Comparison of ENCODE assay signal across 13 cellular contexts in genomic region chr3:82496890-82497560, GRCh38.
DNase-seq lines count a peak whose midpoint lies in the region; FAIRE-seq and TF ChIP-seq lines count a peak whose summit lies in the region.
"Had no signal": no experiment of that assay in that cellular context is flagged by ENCODE, and none has a peak within 500 bp of the region (broad histone marks: within the 10 kb centered on the region; RNA-seq: fewer than 3 reads in every experiment).

No MANE protein-coding gene starts in this region.

- H3K4me3 ChIP-seq in SU-DHL-6 (ENCODE audit: insufficient read depth, low read length, poor library complexity, severe bottlenecking) (no peak overlapping the region), kidney (ENCODE audit: low read length in 2 of 2) (no peak overlapping the region), ovary (no peak overlapping the region), prostate gland (no peak overlapping the region)
- H3K4me3 ChIP-seq: tibial nerve had no signal

- H3K9me3 ChIP-seq in SU-DHL-6 (ENCODE audit: insufficient read depth, low read length) (no peaks in the 10 kb centered on the region), kidney (ENCODE audit: control insufficient read depth in 1 of 2, low read length in 2 of 2) (no peaks in the 10 kb centered on the region), ovary (no peaks in the 10 kb centered on the region), prostate gland (no peaks in the 10 kb centered on the region)
- H3K9me3 ChIP-seq: tibial nerve had no signal

- H4K20me1 ChIP-seq in SU-DHL-6 (ENCODE audit: low read depth, low read length), result no peaks in the 10 kb centered on the region

- H3K79me2 ChIP-seq in SU-DHL-6 (ENCODE audit: insufficient read depth, low read length), result no peaks in the 10 kb centered on the region

- DNase-seq in DMS53 (lab: John Stamatoyannopoulos, UW) (peak; percentile 46), HEK293T (ENCODE audit: extremely low spot score) (peak; percentile 16), kidney (no peak), MV-4-11 (lab: John Stamatoyannopoulos, UW) (no peak), NCI-H1436 (lab: John Stamatoyannopoulos, UW) (no peak), ovary (no peak), prostate gland (ENCODE audit: low spot score) (no peak)
- DNase-seq: anterior cingulate cortex, COR-L47, kidney glomerular epithelial cell had no signal

- intact Hi-C loops in kidney (cut with DNase I), result no loop called here
- intact Hi-C loops in ovary (cut with DNase I), result no loop called here
- intact Hi-C loops in prostate gland (cut with DNase I), result no loop called here

- H3K4me2 ChIP-seq in SU-DHL-6 (ENCODE audit: low read depth, low read length, poor library complexity, severe bottlenecking), result no peak overlapping the region

- H3K27ac ChIP-seq in SU-DHL-6 (ENCODE audit: low read depth, low read length) (no peak overlapping the region), kidney (ENCODE audit: low read depth in 2 of 2, low read length in 2 of 2) (no peak overlapping the region), ovary (no peak overlapping the region), prostate gland (no peak overlapping the region)
- H3K27ac ChIP-seq: tibial nerve had no signal

- H2AFZ ChIP-seq in SU-DHL-6 (ENCODE audit: low read depth, low read length, severe bottlenecking), result peak overlapping the region; percentile 77

- no peaks in the 10 kb centered on the region for H3F3A ChIP-seq in SU-DHL-6 (ENCODE audit: insufficient read depth)

- TF ChIP-seq POLR2A in ovary (IDR thresholded peaks at IDR 0.05) (no peak), prostate gland (IDR thresholded peaks at IDR 0.05) (no peak)

- H3K27me3 ChIP-seq in SU-DHL-6 (ENCODE audit: low read length) (no peaks in the 10 kb centered on the region), ovary (no peaks in the 10 kb centered on the region), prostate gland (replicated peaks; ENCODE audit: insufficient read depth) (no peaks in the 10 kb centered on the region)
- H3K27me3 ChIP-seq: tibial nerve had no signal

- WGBS in ovary, 3 donors, result 60 to 71% (median 71%) methylated on average over 8 of the region's 8 CpGs
- 53% methylated on average over 8 of the region's 8 CpGs for WGBS in prostate gland

- POLR2A ChIA-PET in HEK293T (lab: Yijun Ruan, JAX), result no interaction called here

- H3K36me3 ChIP-seq in SU-DHL-6 (ENCODE audit: low read length), result no peaks in the 10 kb centered on the region; the same call in 1 of the 2 replicates
- H3K36me3 ChIP-seq in kidney (ENCODE audit: control insufficient read depth in 1 of 2, insufficient read depth in 2 of 2, low read length in 2 of 2), result no peaks in the 10 kb centered on the region
- no peaks in the 10 kb centered on the region for H3K36me3 ChIP-seq in ovary
- no peaks in the 10 kb centered on the region for H3K36me3 ChIP-seq in prostate gland
- H3K36me3 ChIP-seq: tibial nerve had no signal

- no peaks in the 10 kb centered on the region for H3K9me2 ChIP-seq in SU-DHL-6 (replicated peaks; ENCODE audit: insufficient read depth, low read length)

- H3K4me1 ChIP-seq in kidney (ENCODE audit: control insufficient read depth in 1 of 2, insufficient read depth in 1 of 2, low read depth in 1 of 2, low read length in 2 of 2) (no peaks in the 10 kb centered on the region), ovary (ENCODE audit: insufficient read depth) (no peaks in the 10 kb centered on the region), prostate gland (replicated peaks) (no peaks in the 10 kb centered on the region)
- H3K4me1 ChIP-seq: tibial nerve had no signal

- H3K9ac ChIP-seq in SU-DHL-6 (ENCODE audit: low read length) (no peak overlapping the region), kidney (ENCODE audit: low read length in 2 of 2) (no peak overlapping the region)

- CTCF ChIA-PET in HEK293T (lab: Yijun Ruan, JAX), result no interaction called here

- no peak for FAIRE-seq in kidney (lab: Jason Lieb, UNC)
- FAIRE-seq: endothelial cell of umbilical vein had no signal

- TF ChIP-seq EP300 in ovary (IDR thresholded peaks at IDR 0.05), result no peak

- peak; percentile 50 for TF ChIP-seq CTCF in SU-DHL-6 (IDR thresholded peaks at IDR 0.05; ENCODE audit: insufficient read depth, low read length, poor library complexity, severe bottlenecking)
- TF ChIP-seq CTCF in kidney (IDR thresholded peaks at IDR 0.05; ENCODE audit: borderline replicate concordance, extremely low read depth, insufficient read depth), result peak; percentile 39
- TF ChIP-seq CTCF in ovary (IDR thresholded peaks at IDR 0.05), result no peak
- no peak for TF ChIP-seq CTCF in prostate gland (IDR thresholded peaks at IDR 0.05)

TF ChIP-seq in HEK293T, 16 proteins besides CTCF, POLR2A, EP300 and RAD21:
- no peak for TF ChIP-seq ARNT (IDR thresholded peaks at IDR 0.05)
- TF ChIP-seq FOXA1 (IDR thresholded peaks at IDR 0.05), result no peak
- TF ChIP-seq FOXK2 (IDR thresholded peaks at IDR 0.05), result no peak
- TF ChIP-seq FOXM1 (IDR thresholded peaks at IDR 0.05; ENCODE audit: borderline replicate concordance), result no peak
- TF ChIP-seq BHLHE40 (IDR thresholded peaks at IDR 0.05; ENCODE audit: borderline replicate concordance), result no peak

Comparison
In these comparisons a context has a peak if more than half of its experiments do, and no peak if none do; other contexts are left out.
1. DNase-seq: peak in DMS53 (single experiment) and HEK293T (single experiment); none in kidney (single experiment), MV-4-11 (single experiment), NCI-H1436 (single experiment), ovary (0 of 5) and prostate gland (single experiment).
2. CTCF ChIP-seq: peak in SU-DHL-6 (single experiment) and kidney (single experiment); none in ovary (0 of 3) and prostate gland (0 of 4).